24 cellular contexts compared by ENCODE assay signal in genomic region chr2:168726375-168726774, GRCh38.
A peak's percentile ranks its signal among the peaks of the same experiment; 100 is the strongest.
DNase-seq lines count a peak whose midpoint lies in the region; ATAC-seq, FAIRE-seq and TF ChIP-seq lines count a peak whose summit lies in the region.
"Had no signal": no experiment of that assay in that cellular context is flagged by ENCODE, and none has a peak within 500 bp of the region (broad histone marks: within the 10 kb centered on the region; RNA-seq: fewer than 3 reads in every experiment).

No MANE protein-coding gene starts in this region.

- H3K27me3 ChIP-seq in HepG2 (ENCODE audit: control insufficient read depth in 1 of 2, insufficient read depth in 2 of 2, low read length in 2 of 2) (no peaks in the 10 kb centered on the region), right lobe of liver (no peaks in the 10 kb centered on the region), lower lobe of right lung (ENCODE audit: low read depth) (no peaks in the 10 kb centered on the region), endodermal cell (ENCODE audit: control insufficient read depth, insufficient read depth, low read length, poor library complexity, severe bottlenecking) (no peaks in the 10 kb centered on the region)
- H3K27me3 ChIP-seq: BLaER1, Peyer's patch had no signal

- no peaks in the 10 kb centered on the region for H4K20me1 ChIP-seq in HepG2 (ENCODE audit: insufficient read depth, low read length)
- H4K20me1 ChIP-seq: BLaER1 had no signal

- CTCF ChIA-PET in HepG2 (lab: Yijun Ruan, JAX; ENCODE audit: low intra/inter-chr PET ratio, low total read pairs), result no interaction called here

- H3K9ac ChIP-seq in HepG2 (ENCODE audit: insufficient read depth, low read depth, low read length) (no peak overlapping the region), endodermal cell (ENCODE audit: extremely low read depth, low read length, poor library complexity, severe bottlenecking) (no peak overlapping the region)
- H3K9ac ChIP-seq: BLaER1, KMS-11, SK-N-SH had no signal

- no peak for TF ChIP-seq RAD21 in HepG2 (CRISPR knock-in tag; IDR thresholded peaks at IDR 0.05)

- no peak overlapping the region for H3K27ac ChIP-seq in HepG2 (ENCODE audit: extremely low read length, insufficient read depth, low read length)
- H3K27ac ChIP-seq in right lobe of liver, result no peak overlapping the region
- H3K27ac ChIP-seq in lower lobe of right lung, result no peak overlapping the region
- no peak overlapping the region for H3K27ac ChIP-seq in endodermal cell (ENCODE audit: low read depth, low read length)
- H3K27ac ChIP-seq: 22Rv1, BLaER1, KMS-11, Peyer's patch had no signal

- peaks cover 18% of the 10 kb centered on the region for H3K4me1 Mint-ChIP-seq in endodermal cell

- no peaks in the 10 kb centered on the region for H3K79me2 ChIP-seq in HepG2 (ENCODE audit: insufficient read depth, low read length)

- no peak for TF ChIP-seq EP300 in HepG2 (IDR thresholded peaks at IDR 0.05; ENCODE audit: low read depth in 2 of 2, low read length in 2 of 2)
- TF ChIP-seq EP300 in HepG2 (CRISPR knock-in tag; IDR thresholded peaks at IDR 0.05; ENCODE audit: borderline replicate concordance), result no peak

- FAIRE-seq in HepG2 (lab: Jason Lieb, UNC), result no peak
- FAIRE-seq: GM18507, H54 had no signal

- H3K9me3 Mint-ChIP-seq in endodermal cell, result no peaks in the 10 kb centered on the region
- H3K9me3 Mint-ChIP-seq: CD8-positive, alpha-beta memory T cell had no signal

- no peak for TF ChIP-seq POLR2A in HepG2 (IDR thresholded peaks at IDR 0.05; ENCODE audit: insufficient read depth in 1 of 2, low read depth in 2 of 2, low read length in 2 of 2)
- TF ChIP-seq POLR2A in right lobe of liver (IDR thresholded peaks at IDR 0.05), result no peak

- intact Hi-C loops in HepG2 (cut with micrococcal nuclease; ENCODE audit: unreplicated experiment) (no loop called here), right lobe of liver (cut with DNase I) (no loop called here), lower lobe of right lung (cut with DNase I) (no loop called here)

- TF ChIP-seq CTCF in HepG2 (CRISPR knock-in tag; IDR thresholded peaks at IDR 0.05) (no peak), right lobe of liver (IDR thresholded peaks at IDR 0.05) (no peak), lower lobe of right lung (IDR thresholded peaks at IDR 0.05) (no peak), endodermal cell (conservative IDR thresholded peaks at IDR 0.05) (no peak)

- no peak overlapping the region for H2AFZ ChIP-seq in HepG2 (ENCODE audit: low read length)

- no peaks in the 10 kb centered on the region for H3K27me3 Mint-ChIP-seq in endodermal cell (ENCODE audit: insufficient read depth)

- H3K27ac Mint-ChIP-seq in endodermal cell, result no peak overlapping the region

- no peak for ATAC-seq in HepG2
- ATAC-seq in right lobe of liver, result no peak
- ATAC-seq in HG02763 (IDR thresholded peaks at IDR 0.05; ENCODE audit: unreplicated experiment), result peak; percentile 45
- ATAC-seq in HG03354 (IDR thresholded peaks at IDR 0.05; ENCODE audit: poor library complexity, severe bottlenecking, unreplicated experiment), result peak; percentile 41
- ATAC-seq in lower lobe of right lung, result no peak

- 58% methylated on average over 3 of the region's 3 CpGs for WGBS in HepG2 (ENCODE audit: low lambda C conversion rate)
- 75% methylated on average over 3 of the region's 3 CpGs for WGBS in right lobe of liver (ENCODE audit: insufficient coverage, low coverage, low lambda C conversion rate, missing lambda C conversion rate)
- 98% methylated on average over 2 of the region's 3 CpGs; no CpG with 5 or more reads in 1 of the 2 experiments for WGBS in endodermal cell (ENCODE audit: insufficient coverage in 1 of 2, insufficient read length in 1 of 2), 2 experiments

- POLR2A ChIA-PET in HepG2 (lab: Yijun Ruan, JAX), result no interaction called here

- DNase-seq in HepG2 (ENCODE audit: low spot score), result no peak
- no peak for DNase-seq in right lobe of liver
- no peak for DNase-seq in lower lobe of right lung
- DNase-seq in NCI-H1092 (lab: John Stamatoyannopoulos, UW), result no peak
- no peak for DNase-seq in KG1 (lab: John Stamatoyannopoulos, UW)
- no peak for DNase-seq in endodermal cell
- DNase-seq: CD8-positive, alpha-beta memory T cell; GF-D8; NCI-H1105 treated with DMSO at 0.1 percent for 48 hours; NCI-H1930; NCI-H2171; NCI-H446 treated with DMSO at 0.1 percent for 48 hours; NCI-H774; Peyer's patch; Right ventricle myocardium superior; SK-N-SH; T-helper 1 cell had no signal

- H3K4me2 ChIP-seq in HepG2 (ENCODE audit: low read depth, low read length), result no peak overlapping the region
- H3K4me2 ChIP-seq: BLaER1, KMS-11, SK-N-SH had no signal

- H3K36me3 ChIP-seq in HepG2 (replicated peaks in 1 of 2; ENCODE audit: control insufficient read depth in 1 of 2, insufficient read depth in 2 of 2, low read length in 2 of 2), result no peaks in the 10 kb centered on the region; a peak in 3 of 5 replicates
- H3K36me3 ChIP-seq in right lobe of liver, result no peaks in the 10 kb centered on the region
- H3K36me3 ChIP-seq in lower lobe of right lung, result no peaks in the 10 kb centered on the region
- H3K36me3 ChIP-seq in endodermal cell (ENCODE audit: control insufficient read depth, insufficient read depth, low read length), result peaks cover 25% of the 10 kb centered on the region

- H3K4me3 ChIP-seq in HepG2 (replicated peaks in 1 of 3; ENCODE audit: insufficient read depth in 1 of 3, low read depth in 2 of 3, low read length in 3 of 3) (no peak overlapping the region), right lobe of liver (no peak overlapping the region), lower lobe of right lung (no peak overlapping the region), endodermal cell (ENCODE audit: low read length) (no peak overlapping the region)
- H3K4me3 ChIP-seq: BLaER1, Peyer's patch had no signal

- BruUV-seq in HepG2 (replicated peaks; lab: Mats Ljungman, UMichigan), result TSS peak; percentile 9

- H3K4me1 ChIP-seq in HepG2 (ENCODE audit: insufficient read depth, low read length) (no peaks in the 10 kb centered on the region), right lobe of liver (no peaks in the 10 kb centered on the region), lower lobe of right lung (no peaks in the 10 kb centered on the region), endodermal cell (ENCODE audit: control insufficient read depth, insufficient read depth, low read length) (peaks cover 4% of the 10 kb centered on the region)
- H3K4me1 ChIP-seq: BLaER1, Peyer's patch had no signal

- no peaks in the 10 kb centered on the region for H3K9me3 ChIP-seq in HepG2 (ENCODE audit: low read length)
- H3K9me3 ChIP-seq in right lobe of liver, result no peaks in the 10 kb centered on the region
- H3K9me3 ChIP-seq in lower lobe of right lung, result no peaks in the 10 kb centered on the region
- peaks cover 6% of the 10 kb centered on the region for H3K9me3 ChIP-seq in endodermal cell (ENCODE audit: control insufficient read depth, low read length)
- H3K9me3 ChIP-seq: Peyer's patch, SK-N-SH had no signal

- in situ Hi-C loops in HepG2 (cut with HindIII; ENCODE audit: extremely low pct_ligation_motif_present, low pct_unique_long_range_greater_than_20kb), result no loop called here

- peaks cover 26% of the 10 kb centered on the region for H3K36me3 Mint-ChIP-seq in endodermal cell (ENCODE audit: low read depth)

- no peak overlapping the region for H3K4me3 Mint-ChIP-seq in endodermal cell
- H3K4me3 Mint-ChIP-seq: CD8-positive, alpha-beta memory T cell had no signal

TF ChIP-seq in HepG2, 621 proteins besides CTCF, POLR2A, EP300 and RAD21 (continues in another document):
- TF ChIP-seq LBX2 (CRISPR knock-in tag; IDR thresholded peaks at IDR 0.05; ENCODE audit: borderline replicate concordance) (no peak), NAIF1 (CRISPR knock-in tag; IDR thresholded peaks at IDR 0.05; ENCODE audit: borderline replicate concordance) (no peak), ZNF687 (CRISPR knock-in tag; IDR thresholded peaks at IDR 0.05) (no peak), ZFP36L1 (CRISPR knock-in tag; IDR thresholded peaks at IDR 0.05) (no peak), MYNN (CRISPR knock-in tag; IDR thresholded peaks at IDR 0.05; ENCODE audit: low read depth) (no peak), HCFC1 (IDR thresholded peaks at IDR 0.05; ENCODE audit: low read depth, low read length) (no peak), SRSF1 (optimal IDR thresholded peaks at IDR 0.05; ENCODE audit: low read depth, low read length) (no peak), ZNF83 (CRISPR knock-in tag; IDR thresholded peaks at IDR 0.05; ENCODE audit: borderline replicate concordance) (no peak), NCOA2 (CRISPR knock-in tag; IDR thresholded peaks at IDR 0.05) (no peak)

Comparison
In these comparisons a context has a peak if more than half of its experiments do, and no peak if none do; other contexts are left out.
1. ATAC-seq: peak in HG02763 (single experiment) and HG03354 (single experiment); none in HepG2 (single experiment), right lobe of liver (0 of 4) and lower lobe of right lung (0 of 2).